17 cellular contexts compared by ENCODE assay signal in the genomic region with DNA sequence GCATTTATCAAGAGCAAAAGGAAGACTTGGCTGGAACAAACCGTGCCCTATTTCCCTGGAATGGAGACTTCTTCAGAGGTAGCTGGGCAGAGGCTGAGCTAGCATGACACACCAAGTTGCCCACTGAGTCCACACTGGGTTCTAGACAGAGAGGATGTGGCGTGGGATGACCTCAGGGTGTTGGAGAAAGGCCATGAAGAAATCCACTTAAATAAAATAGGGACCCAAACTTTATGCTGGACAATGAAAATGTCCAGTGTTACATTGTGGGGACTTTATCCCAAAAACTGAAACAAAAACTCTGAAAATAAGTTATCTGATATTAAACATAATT.
"Had no signal": no experiment of that assay in that cellular context is flagged by ENCODE, and none has a peak within 500 bp of the region (broad histone marks: within the 10 kb centered on the region; RNA-seq: fewer than 3 reads in every experiment).

No MANE protein-coding gene starts in this region.

- H3K4me3 Mint-ChIP-seq: naive thymus-derived CD4-positive, alpha-beta T cell; stimulated activated naive CD8-positive, alpha-beta T cell treated with anti-CD3 and anti-CD28 coated beads, Interleukin-15, Interleukin-2, amounts not matched to agents 100 ng/mL and 50 ng/mL, for 24 hours had no signal

- DNase-seq: activated CD4-positive, alpha-beta T cell treated with anti-CD3 and anti-CD28 coated beads, Interleukin-2, amount 50 U/mL, for 4 hours; activated CD4-positive, CD25-positive, alpha-beta regulatory T cell treated with anti-CD3 and anti-CD28 coated beads, Interleukin-2, amount 50 U/mL, for 72 hours; activated naive CD4-positive, alpha-beta T cell treated with anti-CD3 and anti-CD28 coated beads, Interleukin-2, amount 50 U/mL, for 16 hours; activated T-cell treated with anti-CD3 and anti-CD28 coated beads for 4 hours; adrenal gland; caudate nucleus; colonic mucosa; foreskin melanocyte; heart left ventricle; naive thymus-derived CD4-positive, alpha-beta T cell; small intestine; trophoblast cell had no signal

- H3K4me3 ChIP-seq: adrenal gland, colonic mucosa, heart left ventricle, lung, suprapubic skin had no signal

- H3K27ac ChIP-seq: adrenal gland, colonic mucosa, heart left ventricle, neutrophil, suprapubic skin had no signal

- H3K36me3 ChIP-seq: adrenal gland, colonic mucosa, heart left ventricle, neutrophil, suprapubic skin had no signal

- H3K27ac Mint-ChIP-seq: activated T-helper 2 cell treated with anti-CD3 and anti-CD28 coated beads, Interferon-gamma antibody, Interleukin-2, Interleukin-4, amounts not matched to agents 10 μg/mL and 5 μg/mL and 100 μg/mL, durations not matched to agents 14 hours and 24 hours and 36 hours; naive thymus-derived CD4-positive, alpha-beta T cell; stimulated activated naive CD8-positive, alpha-beta T cell treated with anti-CD3 and anti-CD28 coated beads, Interleukin-15, Interleukin-2, amounts not matched to agents 100 ng/mL and 50 ng/mL, for 24 hours had no signal

- H3K27me3 ChIP-seq: adrenal gland, colonic mucosa had no signal

- H3K4me1 ChIP-seq: adrenal gland, colonic mucosa, heart left ventricle, suprapubic skin had no signal

- ATAC-seq: heart left ventricle; naive thymus-derived CD4-positive, alpha-beta T cell had no signal

- H3K9me3 ChIP-seq: adrenal gland, colonic mucosa, neutrophil, suprapubic skin had no signal
